Comparison of ENCODE assay signal across 1 cellular context in the genomic region with DNA sequence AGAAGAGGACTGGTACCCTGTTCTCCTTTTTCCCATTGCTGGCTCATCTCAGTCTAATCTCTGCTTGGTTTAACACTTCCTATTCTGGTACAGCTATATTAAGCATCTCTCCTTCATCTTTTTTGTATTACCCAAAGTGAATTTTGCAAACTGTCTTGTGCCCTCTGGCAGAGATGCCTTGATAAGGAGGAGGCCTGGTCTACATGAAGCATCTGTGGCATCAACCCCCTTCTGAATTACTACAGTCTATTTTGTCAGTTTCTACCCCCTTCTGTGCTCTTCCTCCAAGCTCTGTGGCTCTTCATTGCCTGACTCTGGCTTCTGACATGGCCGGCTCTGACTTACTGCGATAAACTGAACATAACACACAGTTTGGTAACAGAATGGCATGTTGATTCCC.
TF ChIP-seq lines count a peak whose summit lies in the region.

No MANE protein-coding gene starts in this region.

TF ChIP-seq in WTC11, 78 proteins besides CTCF, POLR2A, EP300 and RAD21 (continued from another document):
- TF ChIP-seq, protein P1, sequence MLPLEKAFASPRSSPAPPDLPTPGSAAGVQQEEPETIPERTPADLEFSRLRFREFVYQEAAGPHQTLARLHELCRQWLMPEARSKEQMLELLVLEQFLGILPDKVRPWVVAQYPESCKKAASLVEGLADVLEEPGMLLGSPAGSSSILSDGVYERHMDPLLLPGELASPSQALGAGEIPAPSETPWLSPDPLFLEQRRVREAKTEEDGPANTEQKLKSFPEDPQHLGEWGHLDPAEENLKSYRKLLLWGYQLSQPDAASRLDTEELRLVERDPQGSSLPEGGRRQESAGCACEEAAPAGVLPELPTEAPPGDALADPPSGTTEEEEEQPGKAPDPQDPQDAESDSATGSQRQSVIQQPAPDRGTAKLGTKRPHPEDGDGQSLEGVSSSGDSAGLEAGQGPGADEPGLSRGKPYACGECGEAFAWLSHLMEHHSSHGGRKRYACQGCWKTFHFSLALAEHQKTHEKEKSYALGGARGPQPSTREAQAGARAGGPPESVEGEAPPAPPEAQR (CRISPR knock-in tag; IDR thresholded peaks at IDR 0.05) = no peak
- TF ChIP-seq CREB1 (CRISPR knock-in tag; IDR thresholded peaks at IDR 0.05) = no peak
- TF ChIP-seq KAT7 (CRISPR knock-in tag; IDR thresholded peaks at IDR 0.05; ENCODE audit: borderline replicate concordance) = no peak
- no peak for TF ChIP-seq CBFB (CRISPR knock-in tag; IDR thresholded peaks at IDR 0.05; ENCODE audit: low read depth)
- TF ChIP-seq ZNF396 (CRISPR knock-in tag; IDR thresholded peaks at IDR 0.05; ENCODE audit: borderline replicate concordance) = no peak
- no peak for TF ChIP-seq ETV6 (CRISPR knock-in tag; IDR thresholded peaks at IDR 0.05)
- TF ChIP-seq OVOL2 (CRISPR knock-in tag; IDR thresholded peaks at IDR 0.05; ENCODE audit: borderline replicate concordance) = no peak
- TF ChIP-seq, protein P2, sequence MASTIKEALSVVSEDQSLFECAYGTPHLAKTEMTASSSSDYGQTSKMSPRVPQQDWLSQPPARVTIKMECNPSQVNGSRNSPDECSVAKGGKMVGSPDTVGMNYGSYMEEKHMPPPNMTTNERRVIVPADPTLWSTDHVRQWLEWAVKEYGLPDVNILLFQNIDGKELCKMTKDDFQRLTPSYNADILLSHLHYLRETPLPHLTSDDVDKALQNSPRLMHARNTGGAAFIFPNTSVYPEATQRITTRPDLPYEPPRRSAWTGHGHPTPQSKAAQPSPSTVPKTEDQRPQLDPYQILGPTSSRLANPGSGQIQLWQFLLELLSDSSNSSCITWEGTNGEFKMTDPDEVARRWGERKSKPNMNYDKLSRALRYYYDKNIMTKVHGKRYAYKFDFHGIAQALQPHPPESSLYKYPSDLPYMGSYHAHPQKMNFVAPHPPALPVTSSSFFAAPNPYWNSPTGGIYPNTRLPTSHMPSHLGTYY (CRISPR knock-in tag; IDR thresholded peaks at IDR 0.05) = no peak
TF ChIP-seq in WTC11: peak in this region for 0.
